In the genomic region with DNA sequence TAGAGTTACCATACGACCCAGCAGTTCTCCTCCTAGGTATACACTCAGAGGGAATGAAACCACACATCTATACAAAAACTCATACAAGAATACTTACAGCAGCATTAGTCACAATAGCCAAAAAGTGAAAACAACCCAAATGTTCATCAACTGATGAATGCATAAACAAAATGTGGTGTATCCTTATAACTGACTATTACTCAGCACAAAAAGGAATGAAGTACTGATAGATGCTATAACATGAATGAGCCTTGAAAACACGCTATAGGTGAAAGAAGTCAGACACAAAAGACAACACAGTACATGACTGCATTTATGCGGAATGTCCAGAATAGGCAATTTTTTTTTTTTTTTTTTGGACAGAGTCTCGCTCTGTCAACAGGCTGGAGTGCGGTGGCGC, we compare ENCODE assay signal across 28 cellular contexts.
"Had no signal": no experiment of that assay in that cellular context is flagged by ENCODE, and none has a peak within 500 bp of the region (broad histone marks: within the 10 kb centered on the region; RNA-seq: fewer than 3 reads in every experiment).

No MANE protein-coding gene starts in this region.

- ATAC-seq: left colon; left lung; lower lobe of right lung; naive thymus-derived CD8-positive, alpha-beta T cell; pancreas; right cardiac atrium; sciatic nerve; stimulated activated effector memory CD8-positive, alpha-beta T cell treated with anti-CD3 and anti-CD28 coated beads, Interleukin-12 subunit alpha, Interleukin-12 subunit beta, amount 100 ng/mL, for 72 hours had no signal

- H3K27me3 ChIP-seq: left lung, pancreas, suprapubic skin, tibial artery, uterus had no signal

- H3K9me3 Mint-ChIP-seq: immature natural killer cell; naive thymus-derived CD8-positive, alpha-beta T cell; nephron; neural crest cell; stimulated activated effector memory CD8-positive, alpha-beta T cell treated with anti-CD3 and anti-CD28 coated beads, Interleukin-12 subunit alpha, Interleukin-12 subunit beta, amount 100 ng/mL, for 72 hours; stimulated activated naive CD8-positive, alpha-beta T cell treated with anti-CD3 and anti-CD28 coated beads, Interleukin-15, Interleukin-2, amounts not matched to agents 100 ng/mL and 50 ng/mL, for 24 hours; type B pancreatic cell had no signal

- H3K27me3 Mint-ChIP-seq: naive thymus-derived CD8-positive, alpha-beta T cell; stimulated activated naive CD8-positive, alpha-beta T cell treated with anti-CD3 and anti-CD28 coated beads, Interleukin-15, Interleukin-2, amounts not matched to agents 100 ng/mL and 50 ng/mL, for 24 hours; type B pancreatic cell had no signal

- H3K4me1 Mint-ChIP-seq: nephron, neural crest cell had no signal

- H3K27ac Mint-ChIP-seq: immature natural killer cell; nephron; stimulated activated effector memory CD8-positive, alpha-beta T cell treated with anti-CD3 and anti-CD28 coated beads, Interleukin-12 subunit alpha, Interleukin-12 subunit beta, amount 100 ng/mL, for 72 hours; stimulated activated naive CD8-positive, alpha-beta T cell treated with anti-CD3 and anti-CD28 coated beads, Interleukin-15, Interleukin-2, amounts not matched to agents 100 ng/mL and 50 ng/mL, for 24 hours; type B pancreatic cell had no signal

- H3K4me3 Mint-ChIP-seq: immature natural killer cell; naive thymus-derived CD8-positive, alpha-beta T cell; nephron; neural crest cell; stimulated activated effector memory CD8-positive, alpha-beta T cell treated with anti-CD3 and anti-CD28 coated beads, Interleukin-12 subunit alpha, Interleukin-12 subunit beta, amount 100 ng/mL, for 72 hours; stimulated activated naive CD8-positive, alpha-beta T cell treated with anti-CD3 and anti-CD28 coated beads, Interleukin-15, Interleukin-2, amounts not matched to agents 100 ng/mL and 50 ng/mL, for 24 hours; type B pancreatic cell had no signal

- H3K4me1 ChIP-seq: left lung, lower lobe of right lung, pancreas, prostate gland, suprapubic skin, tibial artery, uterus had no signal

- H3K4me3 ChIP-seq: left lung, lower lobe of right lung, pancreas, prostate gland, skin epidermis, suprapubic skin, thoracic aorta, tibial artery, uterus had no signal

- H3K36me3 ChIP-seq: prostate gland, uterus had no signal

- DNase-seq: hypothalamus; immature natural killer cell; kidney; left colon; left lung; lower lobe of right lung; mammary epithelial cell; mesenchymal stem cell; naive thymus-derived CD8-positive, alpha-beta T cell; nucleus accumbens; pancreas; posterior cingulate gyrus; retina; right cardiac atrium; stimulated activated CD4-positive, alpha-beta T cell treated with anti-CD3 and anti-CD28 coated beads, Interleukin-4, amount 100 ng/mL, for 24 hours; stimulated activated naive CD4-positive, alpha-beta T cell; tibial artery; uterus had no signal

- H3K27ac ChIP-seq: left lung, lower lobe of right lung, pancreas, prostate gland, skin epidermis, suprapubic skin, thoracic aorta, tibial artery, uterus had no signal

- H3K9me3 ChIP-seq: left lung, lower lobe of right lung, pancreas, prostate gland, suprapubic skin, thoracic aorta, tibial artery, uterus had no signal
